ENCODE assay signal across 13 cellular contexts in the genomic region with DNA sequence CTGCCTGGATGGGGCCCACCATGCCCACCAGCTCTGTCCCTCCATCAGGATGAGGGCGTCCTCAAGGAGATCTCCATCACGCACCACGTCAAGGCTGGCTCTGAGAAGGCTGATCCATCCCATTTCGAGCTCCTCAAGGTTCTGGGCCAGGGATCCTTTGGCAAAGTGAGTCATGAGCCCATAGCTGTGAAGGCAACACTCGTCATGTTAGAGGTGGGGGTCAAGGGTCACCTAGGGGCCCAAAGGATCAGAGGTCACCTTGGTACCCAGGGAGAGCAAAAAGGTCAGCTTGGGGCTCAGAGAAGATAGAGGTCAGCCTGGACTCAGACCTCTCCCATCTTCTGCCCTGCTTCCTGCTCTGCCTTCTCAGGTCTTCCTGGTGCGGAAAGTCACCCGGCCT. TPM values are rescaled to one million over a fixed set of nuclear protein-coding genes. Genes with fewer than 3 reads are reported as not detected.
DNase-seq lines count a peak whose midpoint lies in the region; ATAC-seq and TF ChIP-seq lines count a peak whose summit lies in the region.
"Had no signal": no experiment of that assay in that cellular context is flagged by ENCODE, and none has a peak within 500 bp of the region (broad histone marks: within the 10 kb centered on the region; RNA-seq: fewer than 3 reads in every experiment).

No MANE protein-coding gene starts in this region.

- H3K27me3 ChIP-seq in neural progenitor cell = no peaks in the 10 kb centered on the region
- H3K27me3 ChIP-seq: heart right ventricle, thyroid gland had no signal

- H3K9ac ChIP-seq in neural progenitor cell = no peak overlapping the region

- ATAC-seq in activated naive CD8-positive, alpha-beta T cell treated with anti-CD3 and anti-CD28 coated beads, Interleukin-2, amount 10 ng/mL, durations not matched to agents 7 days and 5 days (ENCODE audit: low read depth) = no peak
- ATAC-seq in GM19467 (IDR thresholded peaks at IDR 0.05; ENCODE audit: unreplicated experiment) (no peak), mucosa of descending colon (no peak)
- ATAC-seq: heart right ventricle had no signal

- H3K27ac Mint-ChIP-seq in T-helper 2 cell treated with Interferon-gamma antibody and Interleukin-4, amounts not matched to agents 5 μg/mL and 100 μg/mL, for 36 hours = peak overlapping the region; percentile 87
- peak overlapping the region; percentile 75 for H3K27ac Mint-ChIP-seq in activated naive CD8-positive, alpha-beta T cell treated with anti-CD3 and anti-CD28 coated beads, Interleukin-2, amount 10 ng/mL, durations not matched to agents 7 days and 5 days
- peak overlapping the region; percentile 79 for H3K27ac Mint-ChIP-seq in neural progenitor cell

- H3K9me3 ChIP-seq in neural progenitor cell (ENCODE audit: low read depth) (no peaks in the 10 kb centered on the region), mucosa of descending colon (no peaks in the 10 kb centered on the region)
- H3K9me3 ChIP-seq: heart right ventricle, thyroid gland had no signal

- H3K4me3 Mint-ChIP-seq in T-helper 2 cell treated with Interferon-gamma antibody and Interleukin-4, amounts not matched to agents 5 μg/mL and 100 μg/mL, for 36 hours = peak overlapping the region; percentile 91
- peak overlapping the region; percentile 94 for H3K4me3 Mint-ChIP-seq in activated naive CD8-positive, alpha-beta T cell treated with anti-CD3 and anti-CD28 coated beads, Interleukin-2, amount 10 ng/mL, durations not matched to agents 7 days and 5 days
- H3K4me3 Mint-ChIP-seq in neural progenitor cell = no peak overlapping the region

- no peak overlapping the region for H3K27ac ChIP-seq in neural progenitor cell
- H3K27ac ChIP-seq: thyroid gland had no signal

- POLR2A ChIA-PET in activated naive CD8-positive, alpha-beta T cell treated with anti-CD3 and anti-CD28 coated beads, Interleukin-2, amount 10 ng/mL, durations not matched to agents 7 days and 5 days (lab: Charles Lee) = interaction anchor here (0.6 to 2.5 kb wide), 3 partner anchors 46 to 76 kb away, joined by 3 to 13 read pairs (median 6); partner anchors contain the start of gene HMGN2

- no peaks in the 10 kb centered on the region for H3K27me3 Mint-ChIP-seq in T-helper 2 cell treated with Interferon-gamma antibody and Interleukin-4, amounts not matched to agents 5 μg/mL and 100 μg/mL, for 36 hours (ENCODE audit: low read depth)
- no peaks in the 10 kb centered on the region for H3K27me3 Mint-ChIP-seq in activated naive CD8-positive, alpha-beta T cell treated with anti-CD3 and anti-CD28 coated beads, Interleukin-2, amount 10 ng/mL, durations not matched to agents 7 days and 5 days
- H3K27me3 Mint-ChIP-seq in neural progenitor cell (ENCODE audit: insufficient read depth, low read depth) = peaks cover 6% of the 10 kb centered on the region

- H3K36me3 Mint-ChIP-seq in T-helper 2 cell treated with Interferon-gamma antibody and Interleukin-4, amounts not matched to agents 5 μg/mL and 100 μg/mL, for 36 hours (ENCODE audit: low read depth) = peaks cover 48% of the 10 kb centered on the region
- H3K36me3 Mint-ChIP-seq in activated naive CD8-positive, alpha-beta T cell treated with anti-CD3 and anti-CD28 coated beads, Interleukin-2, amount 10 ng/mL, durations not matched to agents 7 days and 5 days = peaks cover 36% of the 10 kb centered on the region
- peaks cover 2% of the 10 kb centered on the region for H3K36me3 Mint-ChIP-seq in neural progenitor cell

- no peak for DNase-seq in T-helper 2 cell treated with Interferon-gamma antibody and Interleukin-4, amounts not matched to agents 5 μg/mL and 100 μg/mL, for 36 hours (ENCODE audit: low spot score)
- no peak for DNase-seq in T-helper 2 cell
- no peak for DNase-seq in Jurkat, Clone E6-1 (ENCODE audit: low read depth, low spot score)
- no peak for DNase-seq in activated naive CD8-positive, alpha-beta T cell treated with anti-CD3 and anti-CD28 coated beads, Interleukin-2, amount 10 ng/mL, durations not matched to agents 7 days and 5 days
- no peak for DNase-seq in neural progenitor cell (ENCODE audit: low spot score)
- DNase-seq in stimulated activated CD4-positive, alpha-beta T cell treated with anti-CD3 and anti-CD28 coated beads, Interleukin-2, amount 100 ng/mL, for 24 hours = no peak
- DNase-seq in mucosa of descending colon = no peak
- DNase-seq: erythroblast, heart right ventricle, NCI-H524 treated with DMSO at 0.1 percent for 48 hours, small intestine, thyroid gland had no signal

- intact Hi-C loops in mucosa of descending colon (cut with DNase I, micrococcal nuclease) = no loop called here

- no peak overlapping the region for H3K4me2 ChIP-seq in neural progenitor cell

- H2AFZ ChIP-seq in neural progenitor cell (replicated peaks) = no peak overlapping the region

- peak overlapping the region; percentile 93; the same call in 1 of the 2 replicates for H3K4me3 ChIP-seq in Jurkat, Clone E6-1 (ENCODE audit: low read length)
- no peak overlapping the region for H3K4me3 ChIP-seq in neural progenitor cell
- no peak overlapping the region for H3K4me3 ChIP-seq in mucosa of descending colon
- H3K4me3 ChIP-seq: thyroid gland had no signal

- TF ChIP-seq CTCF in neural progenitor cell (IDR thresholded peaks at IDR 0.05) (no peak), mucosa of descending colon (IDR thresholded peaks at IDR 0.05) (no peak)

- H3K4me1 Mint-ChIP-seq in T-helper 2 cell treated with Interferon-gamma antibody and Interleukin-4, amounts not matched to agents 5 μg/mL and 100 μg/mL, for 36 hours (ENCODE audit: low read depth) = peaks cover 54% of the 10 kb centered on the region
- H3K4me1 Mint-ChIP-seq in activated naive CD8-positive, alpha-beta T cell treated with anti-CD3 and anti-CD28 coated beads, Interleukin-2, amount 10 ng/mL, durations not matched to agents 7 days and 5 days = peaks cover 56% of the 10 kb centered on the region
- H3K4me1 Mint-ChIP-seq in neural progenitor cell = peaks cover 16% of the 10 kb centered on the region

- no peaks in the 10 kb centered on the region for H3K9me3 Mint-ChIP-seq in T-helper 2 cell treated with Interferon-gamma antibody and Interleukin-4, amounts not matched to agents 5 μg/mL and 100 μg/mL, for 36 hours
- H3K9me3 Mint-ChIP-seq in activated naive CD8-positive, alpha-beta T cell treated with anti-CD3 and anti-CD28 coated beads, Interleukin-2, amount 10 ng/mL, durations not matched to agents 7 days and 5 days = no peaks in the 10 kb centered on the region
- H3K9me3 Mint-ChIP-seq in neural progenitor cell = no peaks in the 10 kb centered on the region

- H3K4me1 ChIP-seq in neural progenitor cell (peaks cover 2% of the 10 kb centered on the region), mucosa of descending colon (ENCODE audit: low read depth) (peaks cover 7% of the 10 kb centered on the region)

- no peaks in the 10 kb centered on the region for H4K20me1 ChIP-seq in neural progenitor cell (ENCODE audit: low read depth)

- no peaks in the 10 kb centered on the region for H3F3A ChIP-seq in neural progenitor cell (ENCODE audit: low read depth)

- H3K36me3 ChIP-seq in neural progenitor cell (no peaks in the 10 kb centered on the region), mucosa of descending colon (ENCODE audit: low read depth) (peaks cover 4% of the 10 kb centered on the region)

- H3K79me2 ChIP-seq in neural progenitor cell (ENCODE audit: low read depth) = no peaks in the 10 kb centered on the region

RNA-seq across cellular contexts. Expression of gene RPS6KA1, which starts 17.3 kb away (rescaled TPM):
- 47.3 TPM for polyA plus RNA-seq in Jurkat, Clone E6-1 (2012; ENCODE audit: insufficient read depth, insufficient read length)
- total RNA-seq in activated naive CD8-positive, alpha-beta T cell treated with anti-CD3 and anti-CD28 coated beads, Interleukin-2, amount 10 ng/mL, durations not matched to agents 7 days and 5 days = 100 to 1,000 TPM; 138 to 153 TPM
- total RNA-seq in neural progenitor cell (ENCODE audit: low replicate concordance) (18.7 and 43.9 TPM in 2 replicates), mucosa of descending colon (100 to 1,000 TPM in 2 of 3 donors, 10 to 100 TPM in 1; 81.4 to 183 (median 146) TPM)
